8 cellular contexts compared by ENCODE assay signal in the genomic region with DNA sequence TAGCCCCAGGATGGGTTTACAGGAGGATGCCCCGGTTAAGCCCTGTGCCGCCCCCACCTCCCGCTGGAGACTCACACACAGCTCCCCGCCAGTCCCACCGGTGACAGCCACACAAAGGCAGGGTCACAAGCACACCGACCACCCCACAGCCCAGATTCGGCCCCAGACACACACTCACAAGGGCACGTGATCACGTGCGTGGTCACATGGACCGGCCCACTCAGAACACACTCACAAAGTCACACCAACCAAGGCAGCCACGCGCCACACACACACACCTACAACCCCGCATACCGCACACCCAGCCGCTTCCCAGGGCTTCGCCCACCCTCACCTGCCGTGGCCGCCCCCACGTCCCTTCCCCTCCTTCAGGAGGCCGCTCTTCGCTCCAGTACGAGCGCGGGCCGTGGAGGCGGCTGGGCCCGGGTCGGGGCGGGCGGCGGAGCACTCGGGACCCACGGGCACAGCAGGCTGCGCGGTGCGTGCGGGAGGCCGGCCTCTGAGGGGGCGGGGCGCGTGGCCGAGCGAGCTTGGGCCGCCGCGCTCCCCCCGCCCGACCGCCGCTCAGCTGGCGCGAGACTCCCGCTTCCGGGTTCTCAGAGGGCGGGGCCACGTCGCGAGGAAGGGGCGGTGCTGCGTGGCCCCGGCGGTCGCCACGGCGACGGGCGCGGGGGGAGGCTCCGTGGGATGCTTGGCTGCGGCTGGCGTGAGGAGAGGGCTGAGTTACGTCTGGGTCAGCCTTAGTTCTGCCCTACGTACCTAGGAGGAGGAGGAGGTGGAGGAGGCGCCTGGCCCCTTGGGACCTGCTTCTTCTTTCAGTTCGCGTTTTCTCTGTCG. TPM values are rescaled to one million over a fixed set of nuclear protein-coding genes. Genes with fewer than 3 reads are reported as not detected.
DNase-seq lines count a peak whose midpoint lies in the region; ATAC-seq and TF ChIP-seq lines count a peak whose summit lies in the region.

A gene with protein sequence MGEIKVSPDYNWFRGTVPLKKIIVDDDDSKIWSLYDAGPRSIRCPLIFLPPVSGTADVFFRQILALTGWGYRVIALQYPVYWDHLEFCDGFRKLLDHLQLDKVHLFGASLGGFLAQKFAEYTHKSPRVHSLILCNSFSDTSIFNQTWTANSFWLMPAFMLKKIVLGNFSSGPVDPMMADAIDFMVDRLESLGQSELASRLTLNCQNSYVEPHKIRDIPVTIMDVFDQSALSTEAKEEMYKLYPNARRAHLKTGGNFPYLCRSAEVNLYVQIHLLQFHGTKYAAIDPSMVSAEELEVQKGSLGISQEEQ (minus strand): TSS at position 584 of the 837 bp plus-strand sequence. CDS start 6,345 bp downstream, outside the sequence.

- ATAC-seq in GM18499 (IDR thresholded peaks at IDR 0.05; ENCODE audit: insufficient read depth, unreplicated experiment), result peak; percentile 79
- peak; percentile 94 for ATAC-seq in HG02938 (IDR thresholded peaks at IDR 0.05; ENCODE audit: unreplicated experiment)
- ATAC-seq in upper lobe of right lung, result peak; percentile 98

- H3K4me3 Mint-ChIP-seq in T-helper 1 cell treated with Interleukin-12 subunit alpha and Interleukin-12 subunit beta and Interleukin-4 antibody, amounts not matched to agents 30 μg/mL and 1 μg/mL, for 36 hours, result peak within 1 kb of the TSS; percentile 97
- H3K4me3 Mint-ChIP-seq in progenitor cell of endocrine pancreas (ENCODE audit: low read depth), result peak within 1 kb of the TSS; percentile 98

- H3K27me3 Mint-ChIP-seq in T-helper 1 cell treated with Interleukin-12 subunit alpha and Interleukin-12 subunit beta and Interleukin-4 antibody, amounts not matched to agents 30 μg/mL and 1 μg/mL, for 36 hours (ENCODE audit: low read depth), result no peaks in the 10 kb centered on the region
- no peaks in the 10 kb centered on the region for H3K27me3 Mint-ChIP-seq in progenitor cell of endocrine pancreas

- peak within 1 kb of the TSS; percentile 91 for H3K27ac Mint-ChIP-seq in T-helper 1 cell treated with Interleukin-12 subunit alpha and Interleukin-12 subunit beta and Interleukin-4 antibody, amounts not matched to agents 30 μg/mL and 1 μg/mL, for 36 hours
- peak within 1 kb of the TSS; percentile 99 for H3K27ac Mint-ChIP-seq in progenitor cell of endocrine pancreas

- H3K36me3 ChIP-seq in left ventricle myocardium inferior (peaks cover 2% of the 10 kb centered on the region), upper lobe of right lung (no peaks in the 10 kb centered on the region)

- H3K4me1 ChIP-seq in left ventricle myocardium inferior, result peaks cover 60% of the 10 kb centered on the region
- peaks cover 45% of the 10 kb centered on the region for H3K4me1 ChIP-seq in upper lobe of right lung

- H3K9me3 Mint-ChIP-seq in T-helper 1 cell treated with Interleukin-12 subunit alpha and Interleukin-12 subunit beta and Interleukin-4 antibody, amounts not matched to agents 30 μg/mL and 1 μg/mL, for 36 hours, result no peaks in the 10 kb centered on the region
- no peaks in the 10 kb centered on the region for H3K9me3 Mint-ChIP-seq in progenitor cell of endocrine pancreas (ENCODE audit: low read depth)

- H3K9me3 ChIP-seq in left ventricle myocardium inferior (replicated peaks) (no peaks in the 10 kb centered on the region), upper lobe of right lung (no peaks in the 10 kb centered on the region)

- peak within 1 kb of the TSS; percentile 94 for H3K27ac ChIP-seq in left ventricle myocardium inferior (replicated peaks)
- peak within 1 kb of the TSS; percentile 94 for H3K27ac ChIP-seq in upper lobe of right lung

- H3K4me1 Mint-ChIP-seq in T-helper 1 cell treated with Interleukin-12 subunit alpha and Interleukin-12 subunit beta and Interleukin-4 antibody, amounts not matched to agents 30 μg/mL and 1 μg/mL, for 36 hours (ENCODE audit: low read depth), result peaks cover 42% of the 10 kb centered on the region
- H3K4me1 Mint-ChIP-seq in progenitor cell of endocrine pancreas (ENCODE audit: low read depth), result peaks cover 19% of the 10 kb centered on the region

- intact Hi-C loops in left ventricle myocardium inferior (cut with micrococcal nuclease) (no loop called here), upper lobe of right lung (cut with DNase I) (no loop called here)

- peak within 1 kb of the TSS; percentile 99 for H3K4me3 ChIP-seq in left ventricle myocardium inferior
- peak within 1 kb of the TSS; percentile 96 for H3K4me3 ChIP-seq in upper lobe of right lung

- peak; percentile 25 for DNase-seq in NCI-H1694 treated with DMSO at 0.1 percent for 48 hours (lab: John Stamatoyannopoulos, UW)
- DNase-seq in amniotic stem cell (lab: John Stamatoyannopoulos, UW), result peak; percentile 76
- DNase-seq in left ventricle myocardium inferior, result peak; percentile 93
- DNase-seq in progenitor cell of endocrine pancreas (ENCODE audit: low spot score, unreplicated experiment), result peak; percentile 90
- DNase-seq in upper lobe of right lung, result peak; percentile 98

- peaks cover 6% of the 10 kb centered on the region for H3K36me3 Mint-ChIP-seq in T-helper 1 cell treated with Interleukin-12 subunit alpha and Interleukin-12 subunit beta and Interleukin-4 antibody, amounts not matched to agents 30 μg/mL and 1 μg/mL, for 36 hours (ENCODE audit: low read depth)
- H3K36me3 Mint-ChIP-seq in progenitor cell of endocrine pancreas (ENCODE audit: insufficient read depth), result peaks cover 8% of the 10 kb centered on the region

- TF ChIP-seq CTCF in left ventricle myocardium inferior (IDR thresholded peaks at IDR 0.05; ENCODE audit: borderline replicate concordance) (no peak), progenitor cell of endocrine pancreas (IDR thresholded peaks at IDR 0.05; ENCODE audit: unreplicated experiment) (no peak), upper lobe of right lung (IDR thresholded peaks at IDR 0.05) (no peak)

- H3K27me3 ChIP-seq in left ventricle myocardium inferior (ENCODE audit: low read depth) (no peaks in the 10 kb centered on the region), upper lobe of right lung (no peaks in the 10 kb centered on the region)

RNA-seq across cellular contexts. Expression of the gene that starts here (rescaled TPM):
- total RNA-seq in left ventricle myocardium inferior, result 47.2 TPM
- 101 and 103 TPM in 2 replicates for total RNA-seq in progenitor cell of endocrine pancreas
- 107 TPM for total RNA-seq in upper lobe of right lung

Comparison
In these comparisons a context has a peak if more than half of its experiments do, and no peak if none do; other contexts are left out.
1. Peak in every context shown above with its lines: DNase-seq, ATAC-seq, H3K4me3 ChIP-seq and H3K27ac ChIP-seq.
2. DNase-seq: peak in every context shown above with its lines; median percentile 98 in upper lobe of right lung; 93 in left ventricle myocardium inferior; 90 in progenitor cell of endocrine pancreas; 76 in amniotic stem cell; 25 in NCI-H1694 treated with DMSO at 0.1 percent for 48 hours.